7 cellular contexts compared by ENCODE assay signal in genomic region chr5:68618501-68618900, GRCh38.
"Had no signal": no experiment of that assay in that cellular context is flagged by ENCODE, and none has a peak within 500 bp of the region (broad histone marks: within the 10 kb centered on the region; RNA-seq: fewer than 3 reads in every experiment).

No MANE protein-coding gene starts in this region.

- DNase-seq: GM23248, GOT3, H7, HFFc6, IMR-90 had no signal

- H3K4me3 Mint-ChIP-seq: HFFc6 had no signal

- ATAC-seq: HCT116, K562 had no signal

- H3K9me3 Mint-ChIP-seq: HFFc6 had no signal

- H3K27ac Mint-ChIP-seq: HFFc6 had no signal
